21 cellular contexts compared by ENCODE assay signal in the genomic region with DNA sequence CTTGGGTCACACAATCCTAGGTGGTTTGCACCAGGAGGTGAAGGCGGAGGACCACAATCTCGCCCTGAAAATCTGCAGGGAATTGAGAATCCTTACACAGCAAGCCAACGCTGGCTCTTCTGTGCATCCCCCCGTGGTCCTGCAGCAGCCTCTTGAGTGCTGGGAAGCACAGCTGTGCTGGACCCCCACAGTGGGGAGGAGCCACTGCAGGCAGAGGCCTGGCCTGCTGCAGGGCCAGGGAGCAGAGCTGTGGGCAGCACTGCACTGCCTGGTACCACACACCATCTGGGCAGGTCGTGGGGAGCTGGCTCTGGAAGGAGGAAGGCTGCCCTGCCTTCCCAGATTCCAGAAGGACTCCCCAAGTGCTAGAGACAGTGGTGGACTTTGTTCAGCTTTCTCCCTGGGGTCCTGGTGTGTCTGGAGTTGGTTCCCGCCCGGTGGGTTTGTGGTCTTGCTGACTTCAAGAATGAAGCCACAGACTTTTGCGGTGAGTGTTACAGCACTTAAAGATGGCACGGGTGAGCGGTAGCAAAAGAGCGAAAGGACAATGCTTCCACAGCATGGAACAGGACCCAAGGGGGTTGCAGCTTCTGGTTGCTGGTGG.
DNase-seq lines count a peak whose midpoint lies in the region; ATAC-seq lines count a peak whose summit lies in the region.
"Had no signal": no experiment of that assay in that cellular context is flagged by ENCODE, and none has a peak within 500 bp of the region (broad histone marks: within the 10 kb centered on the region; RNA-seq: fewer than 3 reads in every experiment).

No MANE protein-coding gene starts in this region.

- H4K20me1 ChIP-seq in BLaER1 treated with 17β-estradiol and CSF1 and Interleukin-3, amounts not matched to agents 10 nM and 100 nM: no peaks in the 10 kb centered on the region

- peak; percentile 20 for ATAC-seq in esophagus mucosa
- ATAC-seq in HG02870 (IDR thresholded peaks at IDR 0.05; ENCODE audit: unreplicated experiment): no peak
- ATAC-seq: GM23338, Right ventricle myocardium inferior had no signal

- H3K4me3 ChIP-seq in BLaER1 treated with 17β-estradiol and CSF1 and Interleukin-3, amounts not matched to agents 10 nM and 100 nM: peak overlapping the region in 1 of 10 experiments; percentile 7; a peak in 2 of 20 replicates
- H3K4me3 ChIP-seq: GM23338, HAP-1 had no signal

- H3K27ac ChIP-seq in BLaER1 treated with 17β-estradiol and CSF1 and Interleukin-3, amounts not matched to agents 10 nM and 100 nM: peak overlapping the region in 5 of 11 experiments; percentile 16 to 40 (median 26); a peak in 4 of 22 replicates

- H3K4me1 ChIP-seq in BLaER1 treated with 17β-estradiol and CSF1 and Interleukin-3, amounts not matched to agents 10 nM and 100 nM: peaks cover 26 to 37% (median 31%) of the 10 kb centered on the region in 10 experiments
- H3K4me1 ChIP-seq: HAP-1 had no signal

- DNase-seq in NCI-H69 (lab: John Stamatoyannopoulos, UW): peak; percentile 8
- DNase-seq in retina: peak; percentile 54
- no peak for DNase-seq in NCI-H226
- no peak for DNase-seq in hypothalamus (lab: John Stamatoyannopoulos, UW)
- DNase-seq: AML-193; CD4-positive, CD25-positive, alpha-beta regulatory T cell; COR-L47; DND-41; KG1; NCI-H1092 treated with DMSO at 0.1 percent for 48 hours; NCI-H1436 treated with DMSO at 0.1 percent for 48 hours; NCI-H1930; NCI-H2227 treated with DMSO at 0.1 percent for 48 hours; NCI-H510A treated with DMSO at 0.1 percent for 48 hours; NCI-H774 had no signal

- peaks cover 0 to 4% (median 0%) of the 10 kb centered on the region in 11 experiments; a peak in 1 of 22 replicates for H3K36me3 ChIP-seq in BLaER1 treated with 17β-estradiol and CSF1 and Interleukin-3, amounts not matched to agents 10 nM and 100 nM
- H3K36me3 ChIP-seq: HAP-1 had no signal

- H3K27me3 ChIP-seq in BLaER1 treated with 17β-estradiol and CSF1 and Interleukin-3, amounts not matched to agents 10 nM and 100 nM: no peaks in the 10 kb centered on the region; a peak in 1 of 22 replicates

- no peak overlapping the region for H3K9ac ChIP-seq in BLaER1 treated with 17β-estradiol and CSF1 and Interleukin-3, amounts not matched to agents 10 nM and 100 nM

- peaks cover 24 to 64% (median 53%) of the 10 kb centered on the region in 11 experiments for H3K9me3 ChIP-seq in BLaER1 treated with 17β-estradiol and CSF1 and Interleukin-3, amounts not matched to agents 10 nM and 100 nM (replicated peaks in 1 of 11)
- H3K9me3 ChIP-seq: HAP-1 had no signal

- peak overlapping the region; percentile 54 to 88 (median 71) for H3K4me2 ChIP-seq in BLaER1 treated with 17β-estradiol and CSF1 and Interleukin-3, amounts not matched to agents 10 nM and 100 nM
- H3K4me2 ChIP-seq: GM23338 had no signal

Comparison
In these comparisons a context has a peak if more than half of its experiments do, and no peak if none do; other contexts are left out.
1. DNase-seq: peak in NCI-H69 (single experiment) and retina (single experiment); none in NCI-H226 (single experiment) and hypothalamus (0 of 51).